In the genomic region with DNA sequence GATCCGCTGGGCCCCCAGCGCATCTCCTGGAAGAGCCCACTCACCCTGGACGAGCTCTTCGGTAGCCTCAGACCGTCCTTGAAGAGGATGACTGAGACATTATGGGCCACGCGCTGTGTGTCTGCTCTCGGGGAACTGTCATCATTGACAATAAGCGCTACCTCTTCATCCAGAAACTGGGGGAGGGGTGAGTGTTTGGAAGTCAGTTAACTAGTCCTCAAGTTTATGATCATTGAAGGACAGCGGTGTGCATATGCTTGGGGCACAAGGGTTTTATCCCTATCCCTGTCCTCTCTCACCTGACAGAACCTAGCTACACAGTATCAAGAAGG, we compare ENCODE assay signal across 1 cellular context.
A peak's percentile ranks its signal among the peaks of the same experiment; 100 is the strongest.
TF ChIP-seq lines count a peak whose summit lies in the region.

No MANE protein-coding gene starts in this region.

TF ChIP-seq in HepG2, 621 proteins besides CTCF, POLR2A, EP300 and RAD21:
- TF ChIP-seq THAP7 (CRISPR knock-in tag; IDR thresholded peaks at IDR 0.05), result peak; percentile 7; the same call in 1 of the 2 replicates
- TF ChIP-seq, protein P1, sequence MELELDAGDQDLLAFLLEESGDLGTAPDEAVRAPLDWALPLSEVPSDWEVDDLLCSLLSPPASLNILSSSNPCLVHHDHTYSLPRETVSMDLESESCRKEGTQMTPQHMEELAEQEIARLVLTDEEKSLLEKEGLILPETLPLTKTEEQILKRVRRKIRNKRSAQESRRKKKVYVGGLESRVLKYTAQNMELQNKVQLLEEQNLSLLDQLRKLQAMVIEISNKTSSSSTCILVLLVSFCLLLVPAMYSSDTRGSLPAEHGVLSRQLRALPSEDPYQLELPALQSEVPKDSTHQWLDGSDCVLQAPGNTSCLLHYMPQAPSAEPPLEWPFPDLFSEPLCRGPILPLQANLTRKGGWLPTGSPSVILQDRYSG (CRISPR knock-in tag; IDR thresholded peaks at IDR 0.05), result 0 out of 2 replicates have a peak, but pooled peaks have one; percentile 26
- no peak for TF ChIP-seq ZNF24 (IDR thresholded peaks at IDR 0.05)
- no peak for TF ChIP-seq ZNF879 (CRISPR knock-in tag; IDR thresholded peaks at IDR 0.05)
- no peak for TF ChIP-seq ZNF18 (CRISPR knock-in tag; IDR thresholded peaks at IDR 0.05; ENCODE audit: insufficient replicate concordance)
- no peak for TF ChIP-seq BATF2 (CRISPR knock-in tag; IDR thresholded peaks at IDR 0.05)
- TF ChIP-seq, protein P2, sequence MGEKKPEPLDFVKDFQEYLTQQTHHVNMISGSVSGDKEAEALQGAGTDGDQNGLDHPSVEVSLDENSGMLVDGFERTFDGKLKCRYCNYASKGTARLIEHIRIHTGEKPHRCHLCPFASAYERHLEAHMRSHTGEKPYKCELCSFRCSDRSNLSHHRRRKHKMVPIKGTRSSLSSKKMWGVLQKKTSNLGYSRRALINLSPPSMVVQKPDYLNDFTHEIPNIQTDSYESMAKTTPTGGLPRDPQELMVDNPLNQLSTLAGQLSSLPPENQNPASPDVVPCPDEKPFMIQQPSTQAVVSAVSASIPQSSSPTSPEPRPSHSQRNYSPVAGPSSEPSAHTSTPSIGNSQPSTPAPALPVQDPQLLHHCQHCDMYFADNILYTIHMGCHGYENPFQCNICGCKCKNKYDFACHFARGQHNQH (CRISPR knock-in tag; IDR thresholded peaks at IDR 0.05), result no peak
- no peak for TF ChIP-seq HNF4A (CRISPR knock-in tag; IDR thresholded peaks at IDR 0.05)
- TF ChIP-seq, protein P3, sequence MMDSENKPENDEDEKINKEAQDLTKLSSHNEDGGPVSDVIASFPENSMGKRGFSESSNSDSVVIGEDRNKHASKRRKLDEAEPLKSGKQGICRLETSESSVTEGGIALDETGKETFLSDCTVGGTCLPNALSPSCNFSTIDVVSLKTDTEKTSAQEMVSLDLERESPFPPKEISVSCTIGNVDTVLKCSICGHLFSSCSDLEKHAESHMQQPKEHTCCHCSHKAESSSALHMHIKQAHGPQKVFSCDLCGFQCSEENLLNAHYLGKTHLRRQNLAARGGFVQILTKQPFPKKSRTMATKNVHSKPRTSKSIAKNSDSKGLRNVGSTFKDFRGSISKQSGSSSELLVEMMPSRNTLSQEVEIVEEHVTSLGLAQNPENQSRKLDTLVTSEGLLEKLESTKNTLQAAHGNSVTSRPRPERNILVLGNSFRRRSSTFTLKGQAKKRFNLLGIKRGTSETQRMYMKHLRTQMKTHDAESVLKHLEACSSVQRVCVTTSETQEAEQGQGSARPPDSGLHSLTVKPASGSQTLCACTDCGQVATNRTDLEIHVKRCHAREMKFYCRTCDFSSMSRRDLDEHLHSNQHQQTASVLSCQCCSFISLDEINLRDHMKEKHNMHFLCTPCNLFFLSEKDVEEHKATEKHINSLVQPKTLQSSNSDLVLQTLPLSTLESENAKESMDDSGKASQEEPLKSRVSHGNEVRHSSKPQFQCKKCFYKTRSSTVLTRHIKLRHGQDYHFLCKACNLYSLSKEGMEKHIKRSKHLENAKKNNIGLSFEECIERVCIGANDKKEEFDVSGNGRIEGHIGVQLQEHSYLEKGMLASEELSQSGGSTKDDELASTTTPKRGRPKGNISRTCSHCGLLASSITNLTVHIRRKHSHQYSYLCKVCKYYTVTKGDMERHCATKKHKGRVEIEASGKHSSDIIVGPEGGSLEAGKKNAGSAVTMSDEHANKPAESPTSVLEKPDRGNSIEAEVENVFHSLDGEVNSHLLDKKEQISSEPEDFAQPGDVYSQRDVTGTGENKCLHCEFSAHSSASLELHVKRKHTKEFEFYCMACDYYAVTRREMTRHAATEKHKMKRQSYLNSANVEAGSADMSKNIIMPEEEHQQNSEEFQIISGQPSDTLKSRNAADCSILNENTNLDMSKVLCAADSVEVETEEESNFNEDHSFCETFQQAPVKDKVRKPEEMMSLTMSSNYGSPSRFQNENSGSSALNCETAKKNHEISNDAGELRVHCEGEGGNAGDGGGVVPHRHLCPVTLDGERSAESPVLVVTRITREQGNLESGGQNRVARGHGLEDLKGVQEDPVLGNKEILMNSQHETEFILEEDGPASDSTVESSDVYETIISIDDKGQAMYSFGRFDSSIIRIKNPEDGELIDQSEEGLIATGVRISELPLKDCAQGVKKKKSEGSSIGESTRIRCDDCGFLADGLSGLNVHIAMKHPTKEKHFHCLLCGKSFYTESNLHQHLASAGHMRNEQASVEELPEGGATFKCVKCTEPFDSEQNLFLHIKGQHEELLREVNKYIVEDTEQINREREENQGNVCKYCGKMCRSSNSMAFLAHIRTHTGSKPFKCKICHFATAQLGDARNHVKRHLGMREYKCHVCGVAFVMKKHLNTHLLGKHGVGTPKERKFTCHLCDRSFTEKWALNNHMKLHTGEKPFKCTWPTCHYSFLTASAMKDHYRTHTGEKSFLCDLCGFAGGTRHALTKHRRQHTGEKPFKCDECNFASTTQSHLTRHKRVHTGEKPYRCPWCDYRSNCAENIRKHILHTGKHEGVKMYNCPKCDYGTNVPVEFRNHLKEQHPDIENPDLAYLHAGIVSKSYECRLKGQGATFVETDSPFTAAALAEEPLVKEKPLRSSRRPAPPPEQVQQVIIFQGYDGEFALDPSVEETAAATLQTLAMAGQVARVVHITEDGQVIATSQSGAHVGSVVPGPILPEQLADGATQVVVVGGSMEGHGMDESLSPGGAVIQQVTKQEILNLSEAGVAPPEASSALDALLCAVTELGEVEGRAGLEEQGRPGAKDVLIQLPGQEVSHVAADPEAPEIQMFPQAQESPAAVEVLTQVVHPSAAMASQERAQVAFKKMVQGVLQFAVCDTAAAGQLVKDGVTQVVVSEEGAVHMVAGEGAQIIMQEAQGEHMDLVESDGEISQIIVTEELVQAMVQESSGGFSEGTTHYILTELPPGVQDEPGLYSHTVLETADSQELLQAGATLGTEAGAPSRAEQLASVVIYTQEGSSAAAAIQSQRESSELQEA (CRISPR knock-in tag; IDR thresholded peaks at IDR 0.05; ENCODE audit: not compliant biosample characterization), result no peak
- TF ChIP-seq STAT5B (CRISPR knock-in tag; IDR thresholded peaks at IDR 0.05), result no peak
- no peak for TF ChIP-seq ZNF670 (CRISPR knock-in tag; IDR thresholded peaks at IDR 0.05; ENCODE audit: borderline replicate concordance)
- TF ChIP-seq ZBTB7A (CRISPR knock-in tag; IDR thresholded peaks at IDR 0.05), result no peak
- no peak for TF ChIP-seq CBX2 (IDR thresholded peaks at IDR 0.05; ENCODE audit: low read depth, low read length)
- no peak for TF ChIP-seq CBX2 (CRISPR knock-in tag; IDR thresholded peaks at IDR 0.05; ENCODE audit: low read depth)
- no peak for TF ChIP-seq RAD51 (IDR thresholded peaks at IDR 0.05; ENCODE audit: borderline replicate concordance)
- TF ChIP-seq MAFF (IDR thresholded peaks at IDR 0.05; ENCODE audit: low read depth, low read length), result no peak
- TF ChIP-seq ZMAT3 (CRISPR knock-in tag; conservative IDR thresholded peaks at IDR 0.05), result 0 out of 2 replicates have a peak, but pooled peaks have one; percentile 6
- TF ChIP-seq ZNF790 (CRISPR knock-in tag; IDR thresholded peaks at IDR 0.05; ENCODE audit: borderline replicate concordance), result no peak
- TF ChIP-seq HOXA9 (CRISPR knock-in tag; IDR thresholded peaks at IDR 0.05; ENCODE audit: borderline replicate concordance), result no peak; the same call in 1 of the 2 replicates
- no peak for TF ChIP-seq ZSCAN9 (CRISPR knock-in tag; IDR thresholded peaks at IDR 0.05; ENCODE audit: borderline replicate concordance)
- TF ChIP-seq, protein P4, sequence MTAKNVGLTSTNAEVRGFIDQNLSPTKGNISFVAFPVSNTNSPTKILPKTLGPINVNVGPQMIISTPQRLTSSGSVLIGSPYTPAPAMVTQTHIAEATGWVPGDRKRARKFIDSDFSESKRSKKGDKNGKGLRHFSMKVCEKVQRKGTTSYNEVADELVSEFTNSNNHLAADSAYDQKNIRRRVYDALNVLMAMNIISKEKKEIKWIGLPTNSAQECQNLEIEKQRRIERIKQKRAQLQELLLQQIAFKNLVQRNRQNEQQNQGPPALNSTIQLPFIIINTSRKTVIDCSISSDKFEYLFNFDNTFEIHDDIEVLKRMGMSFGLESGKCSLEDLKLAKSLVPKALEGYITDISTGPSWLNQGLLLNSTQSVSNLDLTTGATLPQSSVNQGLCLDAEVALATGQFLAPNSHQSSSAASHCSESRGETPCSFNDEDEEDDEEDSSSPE (CRISPR knock-in tag; IDR thresholded peaks at IDR 0.05), result no peak
- no peak for TF ChIP-seq ZNF543 (CRISPR knock-in tag; IDR thresholded peaks at IDR 0.05)
- TF ChIP-seq RARG (CRISPR knock-in tag; IDR thresholded peaks at IDR 0.05; ENCODE audit: low read depth), result no peak
- TF ChIP-seq ZKSCAN5 (CRISPR knock-in tag; IDR thresholded peaks at IDR 0.05), result no peak
- TF ChIP-seq ZFY (CRISPR knock-in tag; IDR thresholded peaks at IDR 0.05), result no peak
- TF ChIP-seq ZNF331 (CRISPR knock-in tag; IDR thresholded peaks at IDR 0.05), result 0 out of 2 replicates have a peak, but pooled peaks have one; percentile 8
- TF ChIP-seq, protein P5, sequence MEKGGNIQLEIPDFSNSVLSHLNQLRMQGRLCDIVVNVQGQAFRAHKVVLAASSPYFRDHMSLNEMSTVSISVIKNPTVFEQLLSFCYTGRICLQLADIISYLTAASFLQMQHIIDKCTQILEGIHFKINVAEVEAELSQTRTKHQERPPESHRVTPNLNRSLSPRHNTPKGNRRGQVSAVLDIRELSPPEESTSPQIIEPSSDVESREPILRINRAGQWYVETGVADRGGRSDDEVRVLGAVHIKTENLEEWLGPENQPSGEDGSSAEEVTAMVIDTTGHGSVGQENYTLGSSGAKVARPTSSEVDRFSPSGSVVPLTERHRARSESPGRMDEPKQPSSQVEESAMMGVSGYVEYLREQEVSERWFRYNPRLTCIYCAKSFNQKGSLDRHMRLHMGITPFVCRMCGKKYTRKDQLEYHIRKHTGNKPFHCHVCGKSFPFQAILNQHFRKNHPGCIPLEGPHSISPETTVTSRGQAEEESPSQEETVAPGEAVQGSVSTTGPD (CRISPR knock-in tag; IDR thresholded peaks at IDR 0.05), result no peak
- 0 out of 2 replicates have a peak, but pooled peaks have one; percentile 61 for TF ChIP-seq ZNF296 (CRISPR knock-in tag; conservative IDR thresholded peaks at IDR 0.05)
- no peak for TF ChIP-seq NR2F2 (IDR thresholded peaks at IDR 0.05; ENCODE audit: borderline replicate concordance, low read depth)
